14 cellular contexts compared by ENCODE assay signal in the genomic region with DNA sequence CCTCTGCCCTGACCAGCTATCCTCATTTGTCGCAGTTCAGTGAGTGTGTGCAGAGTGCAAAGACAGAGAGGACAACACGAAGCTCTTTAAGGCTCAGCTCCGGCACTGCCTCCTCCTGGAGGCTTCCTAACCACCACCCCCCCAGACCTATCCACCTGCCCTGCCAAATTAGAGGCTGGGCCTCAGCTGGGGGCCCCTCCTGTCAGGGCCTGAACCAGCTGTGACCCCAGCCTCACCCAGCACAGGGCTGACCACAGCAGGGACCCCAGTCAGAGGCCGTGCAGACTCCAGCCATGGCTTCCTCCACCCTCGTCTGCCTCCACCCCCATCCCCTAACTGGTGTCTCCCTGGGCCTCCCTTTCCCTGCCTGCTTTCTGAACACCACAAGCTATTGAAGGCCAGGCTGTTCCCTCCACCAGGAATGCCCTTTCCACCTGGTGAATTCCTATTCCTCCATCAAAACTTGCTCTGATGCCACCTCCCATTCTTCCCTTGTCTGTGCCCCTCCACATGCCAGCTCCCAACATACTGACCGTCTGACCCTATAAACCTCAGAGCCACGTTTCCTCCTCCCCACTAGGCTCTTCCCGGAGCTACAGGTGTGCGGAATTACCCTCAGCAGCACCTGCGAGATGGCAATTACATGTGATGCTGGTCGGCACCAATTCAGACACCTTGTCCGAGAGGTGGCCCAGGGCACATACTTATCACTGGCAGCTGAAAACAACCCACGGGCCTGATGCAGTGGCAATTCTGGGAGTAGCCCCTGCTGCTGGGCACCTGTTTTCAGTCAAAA. TPM values are rescaled to one million over a fixed set of nuclear protein-coding genes. Genes with fewer than 3 reads are reported as not detected.
A peak's percentile ranks its signal among the peaks of the same experiment; 100 is the strongest.
DNase-seq lines count a peak whose midpoint lies in the region; ATAC-seq and TF ChIP-seq lines count a peak whose summit lies in the region.
"Had no signal": no experiment of that assay in that cellular context is flagged by ENCODE, and none has a peak within 500 bp of the region (broad histone marks: within the 10 kb centered on the region; RNA-seq: fewer than 3 reads in every experiment).

No MANE protein-coding gene starts in this region.

- TF ChIP-seq CTCF in MCF 10A (IDR thresholded peaks at IDR 0.05; ENCODE audit: unreplicated experiment) (no peak), mammary epithelial cell (conservative IDR thresholded peaks at IDR 0.05 in 1 of 2, IDR thresholded peaks at IDR 0.05 in 1 of 2; ENCODE audit: extremely low read depth in 1 of 2, insufficient read depth in 1 of 2, low read depth in 1 of 2, low read length in 2 of 2) (no peak), MM.1S (IDR thresholded peaks at IDR 0.05; ENCODE audit: low read length) (no peak)

- H2BK12ac ChIP-seq in mesenchymal stem cell (ENCODE audit: low read length in 2 of 2): no peak overlapping the region

- no peak overlapping the region for H2BK120ac ChIP-seq in mesenchymal stem cell (ENCODE audit: low read depth, low read length)

- H3K14ac ChIP-seq in mesenchymal stem cell (ENCODE audit: low read length in 2 of 2): peak overlapping the region in 1 of 2 experiments; percentile 53

- H3K4me1 ChIP-seq in mammary epithelial cell (ENCODE audit: insufficient read depth, low read length) (peaks cover 43% of the 10 kb centered on the region), mesenchymal stem cell (ENCODE audit: control insufficient read depth, insufficient read depth, low read depth, low read length) (peaks cover 34% of the 10 kb centered on the region), MM.1S (ENCODE audit: low read length) (peaks cover 33% of the 10 kb centered on the region)

- H3K36me3 Mint-ChIP-seq in MCF 10A (ENCODE audit: insufficient read depth, unreplicated experiment): peaks cover 10% of the 10 kb centered on the region
- peaks cover 24% of the 10 kb centered on the region for H3K36me3 Mint-ChIP-seq in activated CD4-positive, alpha-beta memory T cell treated with anti-CD3 and anti-CD28 coated beads for 36 hours

- peaks cover 15% of the 10 kb centered on the region for H3K36me3 ChIP-seq in mammary epithelial cell (ENCODE audit: insufficient read depth, low read length)
- H3K36me3 ChIP-seq in mesenchymal stem cell (ENCODE audit: control insufficient read depth in 1 of 2, insufficient read depth in 2 of 2, low read depth in 1 of 2, low read length in 2 of 2): peaks cover 25 to 32% of the 10 kb centered on the region in 2 experiments
- no peaks in the 10 kb centered on the region for H3K36me3 ChIP-seq in MM.1S (replicated peaks; ENCODE audit: insufficient read depth, low read length)
- H3K36me3 ChIP-seq: ascending aorta, sigmoid colon had no signal

- H3K4me3 ChIP-seq in mammary epithelial cell (replicated peaks in 1 of 3; ENCODE audit: insufficient read depth in 1 of 3, low read depth in 2 of 3, low read length in 3 of 3): no peak overlapping the region
- peak overlapping the region in 1 of 2 experiments; percentile 19 for H3K4me3 ChIP-seq in mesenchymal stem cell (ENCODE audit: insufficient read depth in 1 of 2, low read depth in 1 of 2, low read length in 2 of 2)
- no peak overlapping the region for H3K4me3 ChIP-seq in MM.1S (ENCODE audit: low read length)
- H3K4me3 ChIP-seq: ascending aorta, Peyer's patch, sigmoid colon had no signal

- no peak overlapping the region for H3K23ac ChIP-seq in mesenchymal stem cell (ENCODE audit: low read length in 2 of 2)

- H3K27me3 ChIP-seq in mammary epithelial cell (ENCODE audit: insufficient read depth, low read length) (no peaks in the 10 kb centered on the region), mesenchymal stem cell (ENCODE audit: control insufficient read depth in 1 of 2, insufficient read depth in 1 of 2, low read length in 2 of 2) (no peaks in the 10 kb centered on the region), MM.1S (replicated peaks; ENCODE audit: insufficient read depth, low read length) (no peaks in the 10 kb centered on the region)
- H3K27me3 ChIP-seq: ascending aorta, Peyer's patch, sigmoid colon had no signal

- peaks cover 16% of the 10 kb centered on the region; the same call in 1 of the 2 replicates for H3F3A ChIP-seq in MM.1S (ENCODE audit: insufficient read depth, low read length)

- CTCF ChIA-PET in MCF 10A (lab: Yijun Ruan, JAX) (interaction anchor here (0.7 to 1.4 kb wide), 4 partner anchors 16 to 91 kb away, joined by 3 to 4 read pairs (median 4); no protein-coding TSS in a partner anchor), mammary epithelial cell (lab: Charles Lee; ENCODE audit: low non-redundant PET) (no interaction called here)
- CTCF ChIA-PET in activated CD4-positive, alpha-beta memory T cell treated with anti-CD3 and anti-CD28 coated beads for 36 hours (lab: Charles Lee): interaction anchor here (0.9 to 1.0 kb wide), 2 partner anchors 8 to 32 kb away, joined by 3 to 4 read pairs; a partner anchor contains a TSS

- intact Hi-C loops in MCF 10A (cut with micrococcal nuclease): no loop called here
- intact Hi-C loops in mammary epithelial cell (cut with micrococcal nuclease): no loop called here
- intact Hi-C loops in activated CD4-positive, alpha-beta memory T cell treated with anti-CD3 and anti-CD28 coated beads for 36 hours (cut with micrococcal nuclease): no loop called here
- intact Hi-C loops in left ventricle myocardium superior (cut with micrococcal nuclease): no loop called here

- in situ Hi-C loops in mammary epithelial cell (cut with MboI; ENCODE audit: low sequenced_read_pairs in 2 of 2): no loop called here

- H3K9me3 Mint-ChIP-seq in MCF 10A (ENCODE audit: unreplicated experiment): no peaks in the 10 kb centered on the region
- H3K9me3 Mint-ChIP-seq in activated CD4-positive, alpha-beta memory T cell treated with anti-CD3 and anti-CD28 coated beads for 36 hours: no peaks in the 10 kb centered on the region

- H4K91ac ChIP-seq in mesenchymal stem cell (ENCODE audit: low read length): no peak overlapping the region

- H3K9me3 ChIP-seq in mammary epithelial cell (replicated peaks; ENCODE audit: insufficient read depth, low read length) (no peaks in the 10 kb centered on the region), mesenchymal stem cell (ENCODE audit: control insufficient read depth, low read length) (no peaks in the 10 kb centered on the region), MM.1S (replicated peaks; ENCODE audit: insufficient read depth, low read length) (no peaks in the 10 kb centered on the region)
- H3K9me3 ChIP-seq: ascending aorta, Peyer's patch, sigmoid colon had no signal

- H3K27ac ChIP-seq in mammary epithelial cell (ENCODE audit: insufficient read depth, low read depth, low read length): no peak overlapping the region
- no peak overlapping the region for H3K27ac ChIP-seq in mesenchymal stem cell (ENCODE audit: low read length, poor library complexity, severe bottlenecking)
- H3K27ac ChIP-seq in MM.1S (ENCODE audit: low read length): no peak overlapping the region
- H3K27ac ChIP-seq: ascending aorta had no signal

- peak overlapping the region; percentile 10 for H3K27ac Mint-ChIP-seq in MCF 10A (ENCODE audit: low read depth, unreplicated experiment)
- H3K27ac Mint-ChIP-seq in activated CD4-positive, alpha-beta memory T cell treated with anti-CD3 and anti-CD28 coated beads for 36 hours: peak overlapping the region; percentile 73

- peaks cover 41% of the 10 kb centered on the region for H3K4me1 Mint-ChIP-seq in MCF 10A (ENCODE audit: insufficient read depth, unreplicated experiment)
- H3K4me1 Mint-ChIP-seq in activated CD4-positive, alpha-beta memory T cell treated with anti-CD3 and anti-CD28 coated beads for 36 hours (ENCODE audit: low read depth): peaks cover 63% of the 10 kb centered on the region

- H2BK5ac ChIP-seq in mesenchymal stem cell (ENCODE audit: low read depth, low read length, poor library complexity, severe bottlenecking): no peak overlapping the region

- DNase-seq in MCF 10A (ENCODE audit: unreplicated experiment) (no peak), mammary epithelial cell (no peak), mesenchymal stem cell (no peak), left ventricle myocardium superior (no peak), MM.1S (no peak)
- DNase-seq in activated CD4-positive, alpha-beta memory T cell treated with anti-CD3 and anti-CD28 coated beads for 36 hours: no peak
- DNase-seq: NCI-H1436; Peyer's patch; sigmoid colon; stimulated activated CD4-positive, alpha-beta T cell treated with anti-CD3 and anti-CD28 coated beads, Interleukin-4, amount 100 ng/mL, for 24 hours; SW 1271 had no signal

- dilution Hi-C loops in mammary epithelial cell (cut with HindIII; ENCODE audit: low sequenced_read_pairs): no loop called here

- H4K20me1 ChIP-seq in mammary epithelial cell (ENCODE audit: insufficient read depth, low read length) (peaks cover 3% of the 10 kb centered on the region), MM.1S (ENCODE audit: insufficient read depth, low read length) (no peaks in the 10 kb centered on the region)

- H2AFZ ChIP-seq in mammary epithelial cell (ENCODE audit: low read depth, low read length): no peak overlapping the region
- H2AFZ ChIP-seq in mesenchymal stem cell (ENCODE audit: low read depth, low read length): no peak overlapping the region
- H2AFZ ChIP-seq in MM.1S (ENCODE audit: low read length): no peak overlapping the region

- no peak overlapping the region for H3K4me3 Mint-ChIP-seq in MCF 10A (ENCODE audit: unreplicated experiment)
- H3K4me3 Mint-ChIP-seq in activated CD4-positive, alpha-beta memory T cell treated with anti-CD3 and anti-CD28 coated beads for 36 hours: no peak overlapping the region

- no peak overlapping the region for H3K18ac ChIP-seq in mesenchymal stem cell (ENCODE audit: low read depth in 1 of 2, low read length in 2 of 2)

- H3K27me3 Mint-ChIP-seq in MCF 10A (ENCODE audit: insufficient read depth, unreplicated experiment): no peaks in the 10 kb centered on the region
- H3K27me3 Mint-ChIP-seq in activated CD4-positive, alpha-beta memory T cell treated with anti-CD3 and anti-CD28 coated beads for 36 hours: no peaks in the 10 kb centered on the region

- ATAC-seq in left ventricle myocardium superior: no peak
- no peak for ATAC-seq in GM19463 (IDR thresholded peaks at IDR 0.05; ENCODE audit: unreplicated experiment)
- ATAC-seq in HG02571 (IDR thresholded peaks at IDR 0.05; ENCODE audit: unreplicated experiment): no peak

- H2AK5ac ChIP-seq in mesenchymal stem cell (ENCODE audit: low read length, severe bottlenecking): no peak overlapping the region

- peak overlapping the region; percentile 23 for H4K8ac ChIP-seq in mesenchymal stem cell (ENCODE audit: low read length)

- no TSS peak for BruUV-seq in MCF 10A (replicated peaks; lab: Mats Ljungman, UMichigan)
- BruUV-seq in mammary epithelial cell (replicated peaks; lab: Mats Ljungman, UMichigan): no TSS peak

- no peaks in the 10 kb centered on the region for H3K9me2 ChIP-seq in MM.1S (replicated peaks; ENCODE audit: insufficient read depth, low read length)

- WGBS in mammary epithelial cell (ENCODE audit: low coverage, missing lambda C conversion rate): 79% methylated on average over 12 of the region's 13 CpGs
- 89% methylated on average over 13 of the region's 13 CpGs for WGBS in mesenchymal stem cell

- peaks cover 59% of the 10 kb centered on the region for H3K79me1 ChIP-seq in mesenchymal stem cell (replicated peaks; ENCODE audit: low read length, poor library complexity, severe bottlenecking)

- no peak overlapping the region for H3K4me2 ChIP-seq in mammary epithelial cell (ENCODE audit: insufficient read depth, low read depth, low read length)
- no peak overlapping the region for H3K4me2 ChIP-seq in mesenchymal stem cell (ENCODE audit: low read length, poor library complexity, severe bottlenecking)
- H3K4me2 ChIP-seq in MM.1S (ENCODE audit: low read depth, low read length): no peak overlapping the region

- POLR2A ChIA-PET in MCF 10A (lab: Yijun Ruan, JAX): interaction anchor here (0.6 to 10.0 kb wide), 5 partner anchors 8 to 357 kb away, joined by 3 to 151 read pairs (median 3); a partner anchor contains a TSS
- POLR2A ChIA-PET in activated CD4-positive, alpha-beta memory T cell treated with anti-CD3 and anti-CD28 coated beads for 36 hours (lab: Charles Lee): interaction anchor here (1.0 to 10.2 kb wide), 3 partner anchors 8 to 26 kb away, joined by 3 to 135 read pairs (median 3); a partner anchor contains a TSS

- peak overlapping the region; percentile 52 for H2BK15ac ChIP-seq in mesenchymal stem cell (ENCODE audit: low read depth, poor library complexity, severe bottlenecking)

- no peak overlapping the region for H3K4ac ChIP-seq in mesenchymal stem cell (ENCODE audit: low read depth in 1 of 2, low read length in 2 of 2)

- H3K79me2 ChIP-seq in mammary epithelial cell (ENCODE audit: insufficient read depth, low read length) (peaks cover 93% of the 10 kb centered on the region), MM.1S (ENCODE audit: low read length) (peaks cover 75% of the 10 kb centered on the region)

- H3K9ac ChIP-seq in mammary epithelial cell (ENCODE audit: insufficient read depth, low read length) (no peak overlapping the region), mesenchymal stem cell (ENCODE audit: low read length) (no peak overlapping the region), MM.1S (ENCODE audit: low read length) (no peak overlapping the region)

RNA-seq across cellular contexts. Expression of a gene that starts 8.8 kb away (rescaled TPM):
- 87.1 and 91.7 TPM in 2 replicates for total RNA-seq in MCF 10A (2022)
- total RNA-seq in mammary epithelial cell: 100 to 1,000 TPM; 109 to 173 TPM
- 71.5 TPM for polyA plus RNA-seq in mammary epithelial cell
- 152 TPM for polyA minus RNA-seq in mammary epithelial cell
- total RNA-seq in activated CD4-positive, alpha-beta memory T cell treated with anti-CD3 and anti-CD28 coated beads for 36 hours: 100 to 1,000 TPM in 1 of 2 experiments, 10 to 100 TPM in 1; 93.7 to 106 TPM
- polyA plus RNA-seq in mesenchymal stem cell (2013, experiment 1 of 2): 89.9 TPM
- 89.1 TPM for polyA plus RNA-seq in mesenchymal stem cell (2013, experiment 2 of 2)
- total RNA-seq in left ventricle myocardium superior: 15.2 TPM
